In genomic region chr11:78332174-78332866, GRCh38 we compare ENCODE assay signal across 12 cellular contexts.
A peak's percentile ranks its signal among the peaks of the same experiment; 100 is the strongest.
DNase-seq lines count a peak whose midpoint lies in the region; ATAC-seq, FAIRE-seq and TF ChIP-seq lines count a peak whose summit lies in the region.
"Had no signal": no experiment of that assay in that cellular context is flagged by ENCODE, and none has a peak within 500 bp of the region (broad histone marks: within the 10 kb centered on the region; RNA-seq: fewer than 3 reads in every experiment).

No MANE protein-coding gene starts in this region.

- FAIRE-seq in GM12891 (lab: Jason Lieb, UNC), result peak; percentile 72

- TF ChIP-seq POLR2A in GM12891 (IDR thresholded peaks at IDR 0.05; ENCODE audit: low read depth, low read length), result no peak

- ATAC-seq in HG02588 (IDR thresholded peaks at IDR 0.05; ENCODE audit: unreplicated experiment), result peak; percentile 44
- ATAC-seq in activated T-helper 17 cell treated with anti-CD3 and anti-CD28 coated beads, Interleukin-2, amount 50 U/mL, for 72 hours (replicated peaks), result peak; percentile 72
- no peak for ATAC-seq in HG02938 (IDR thresholded peaks at IDR 0.05; ENCODE audit: unreplicated experiment)
- no peak for ATAC-seq in effector memory CD8-positive, alpha-beta T cell (replicated peaks)
- no peak for ATAC-seq in left ventricle myocardium superior
- ATAC-seq: left lobe of liver had no signal

- H3K4me1 Mint-ChIP-seq in activated T-helper 17 cell treated with anti-CD3 and anti-CD28 coated beads, Interleukin-2, amount 50 U/mL, for 72 hours, result peaks cover 11% of the 10 kb centered on the region
- H3K4me1 Mint-ChIP-seq in nephron progenitor cell, result peaks cover 8% of the 10 kb centered on the region
- no peaks in the 10 kb centered on the region for H3K4me1 Mint-ChIP-seq in effector memory CD8-positive, alpha-beta T cell (ENCODE audit: low read depth in 2 of 2)

- intact Hi-C loops in left ventricle myocardium superior (cut with micrococcal nuclease), result no loop called here

- no peaks in the 10 kb centered on the region for H3K9me3 Mint-ChIP-seq in activated T-helper 17 cell treated with anti-CD3 and anti-CD28 coated beads, Interleukin-2, amount 50 U/mL, for 72 hours
- peaks cover 12% of the 10 kb centered on the region for H3K9me3 Mint-ChIP-seq in nephron progenitor cell
- H3K9me3 Mint-ChIP-seq in effector memory CD8-positive, alpha-beta T cell, result no peaks in the 10 kb centered on the region

- peak overlapping the region; percentile 46 for H3K27ac Mint-ChIP-seq in activated T-helper 17 cell treated with anti-CD3 and anti-CD28 coated beads, Interleukin-2, amount 50 U/mL, for 72 hours
- peak overlapping the region; percentile 84 for H3K27ac Mint-ChIP-seq in nephron progenitor cell
- no peak overlapping the region for H3K27ac Mint-ChIP-seq in effector memory CD8-positive, alpha-beta T cell

- H3K27me3 Mint-ChIP-seq in activated T-helper 17 cell treated with anti-CD3 and anti-CD28 coated beads, Interleukin-2, amount 50 U/mL, for 72 hours, result no peaks in the 10 kb centered on the region
- peaks cover 4% of the 10 kb centered on the region for H3K27me3 Mint-ChIP-seq in nephron progenitor cell (ENCODE audit: low read depth, poor library complexity)
- peaks cover 9 to 19% of the 10 kb centered on the region in 2 donors for H3K27me3 Mint-ChIP-seq in effector memory CD8-positive, alpha-beta T cell

- H3K4me3 Mint-ChIP-seq in activated T-helper 17 cell treated with anti-CD3 and anti-CD28 coated beads, Interleukin-2, amount 50 U/mL, for 72 hours, result peak overlapping the region; percentile 11
- no peak overlapping the region for H3K4me3 Mint-ChIP-seq in nephron progenitor cell
- no peak overlapping the region for H3K4me3 Mint-ChIP-seq in effector memory CD8-positive, alpha-beta T cell
- H3K4me3 Mint-ChIP-seq: activated T-cell treated with anti-CD3 and anti-CD28 coated beads, Interleukin-2, amount 50 U/mL, for 4 hours had no signal

- TF ChIP-seq CTCF in nephron progenitor cell (IDR thresholded peaks at IDR 0.05), result no peak

- H3K36me3 Mint-ChIP-seq in activated T-helper 17 cell treated with anti-CD3 and anti-CD28 coated beads, Interleukin-2, amount 50 U/mL, for 72 hours (ENCODE audit: low read depth), result no peaks in the 10 kb centered on the region
- peaks cover 11% of the 10 kb centered on the region for H3K36me3 Mint-ChIP-seq in nephron progenitor cell (ENCODE audit: low read depth)
- peaks cover 2% of the 10 kb centered on the region for H3K36me3 Mint-ChIP-seq in effector memory CD8-positive, alpha-beta T cell (ENCODE audit: insufficient read depth)

- DNase-seq in GM12891 (ENCODE audit: insufficient read length, low spot score) (no peak), nephron progenitor cell (no peak), left ventricle myocardium superior (no peak), SIG-M5 (lab: John Stamatoyannopoulos, UW) (no peak)
- no peak for DNase-seq in effector memory CD8-positive, alpha-beta T cell
- DNase-seq: activated T-cell treated with anti-CD3 and anti-CD28 coated beads, Interleukin-2, amount 50 U/mL, for 4 hours; NCI-H2081 treated with DMSO at 0.1 percent for 48 hours; WERI-Rb-1 had no signal

TF ChIP-seq in GM12891, 5 proteins besides CTCF, POLR2A, EP300 and RAD21:
- no peak for TF ChIP-seq TAF1 (IDR thresholded peaks at IDR 0.05; ENCODE audit: low read depth, low read length)
- peak; percentile 25; the same call in 1 of the 2 replicates for TF ChIP-seq SPI1 (IDR thresholded peaks at IDR 0.05; ENCODE audit: low read depth, low read length)
TF ChIP-seq in GM12891: peak in this region for 1.

Comparison
In these comparisons a context has a peak if more than half of its experiments do, and no peak if none do; other contexts are left out.
1. ATAC-seq: peak in HG02588 (single experiment) and activated T-helper 17 cell treated with anti-CD3 and anti-CD28 coated beads, Interleukin-2, amount 50 U/mL, for 72 hours (single experiment); none in HG02938 (single experiment), effector memory CD8-positive, alpha-beta T cell (single experiment) and left ventricle myocardium superior (single experiment).
2. H3K27ac Mint-ChIP-seq: peak in activated T-helper 17 cell treated with anti-CD3 and anti-CD28 coated beads, Interleukin-2, amount 50 U/mL, for 72 hours (single experiment) and nephron progenitor cell (single experiment); none in effector memory CD8-positive, alpha-beta T cell (0 of 2).